ENCODE assay signal across 9 cellular contexts in the genomic region with DNA sequence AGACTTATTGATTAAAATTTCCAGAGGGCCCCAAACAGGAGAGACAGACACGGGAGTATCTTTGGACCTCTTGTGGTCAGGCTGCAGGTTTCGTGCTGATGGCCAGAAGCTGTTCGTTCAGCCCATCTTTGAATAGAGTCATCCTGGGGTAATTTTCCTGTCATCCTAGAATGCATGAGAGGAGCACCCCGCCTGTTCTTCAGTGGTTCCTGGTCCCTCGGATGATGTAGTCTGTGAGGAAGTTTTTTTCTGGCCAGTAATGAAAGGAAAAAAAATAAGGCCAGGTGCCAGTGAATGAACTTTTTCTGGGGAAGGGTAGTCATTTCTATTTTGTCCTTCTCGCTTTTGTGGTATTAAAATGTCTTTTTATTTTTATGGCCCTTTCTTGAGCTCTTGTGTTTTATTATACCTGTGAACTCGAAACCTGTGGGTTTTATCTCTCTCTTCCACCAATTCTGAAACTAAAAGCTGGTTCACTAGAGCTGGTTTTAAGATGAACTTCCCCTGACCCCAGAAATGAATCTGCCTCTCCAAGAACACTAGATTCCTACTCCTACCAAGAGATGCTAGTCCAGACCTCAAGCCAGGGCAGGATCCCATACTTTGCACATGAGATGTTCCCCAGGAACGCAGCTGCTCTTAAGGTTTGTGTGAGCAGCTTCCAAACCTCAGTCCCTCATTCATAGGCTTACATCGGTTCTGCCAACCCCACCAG. TPM values are rescaled to one million over a fixed set of nuclear protein-coding genes. Genes with fewer than 3 reads are reported as not detected.
DNase-seq lines count a peak whose midpoint lies in the region; ATAC-seq and TF ChIP-seq lines count a peak whose summit lies in the region.
"Had no signal": no experiment of that assay in that cellular context is flagged by ENCODE, and none has a peak within 500 bp of the region (broad histone marks: within the 10 kb centered on the region; RNA-seq: fewer than 3 reads in every experiment).

No MANE protein-coding gene starts in this region.

- H4K20me1 ChIP-seq in smooth muscle cell (ENCODE audit: low read depth), result no peaks in the 10 kb centered on the region

- H3K9me3 ChIP-seq in smooth muscle cell (replicated peaks; ENCODE audit: low read depth), result no peaks in the 10 kb centered on the region
- peaks cover 0 to 8% of the 10 kb centered on the region in 2 donors for H3K9me3 ChIP-seq in uterus

- intact Hi-C loops in uterus (cut with DNase I; ENCODE audit: low total_unique reads), result no loop called here

- no peaks in the 10 kb centered on the region for H3K27me3 ChIP-seq in smooth muscle cell (ENCODE audit: low read depth)
- H3K27me3 ChIP-seq in uterus, result no peaks in the 10 kb centered on the region

- ATAC-seq in GM18907 (IDR thresholded peaks at IDR 0.05; ENCODE audit: unreplicated experiment), result peak; percentile 90
- ATAC-seq in GM21619 (IDR thresholded peaks at IDR 0.05; ENCODE audit: unreplicated experiment), result peak; percentile 71
- ATAC-seq in HG03520 (IDR thresholded peaks at IDR 0.05; ENCODE audit: unreplicated experiment), result peak; percentile 56

- H3K27me3 Mint-ChIP-seq in mesothelial cell of epicardium (ENCODE audit: low read depth), result no peaks in the 10 kb centered on the region

- 74% methylated on average over 9 of the region's 9 CpGs for whole genome bisulfite sequencing in smooth muscle cell (ENCODE audit: low lambda C conversion rate)

- TF ChIP-seq CTCF in mesothelial cell of epicardium (IDR thresholded peaks at IDR 0.05; ENCODE audit: unreplicated experiment), result no peak
- no peak for TF ChIP-seq CTCF in smooth muscle cell (IDR thresholded peaks at IDR 0.05; ENCODE audit: borderline replicate concordance, insufficient read depth, poor library complexity, severe bottlenecking)
- TF ChIP-seq CTCF in uterus (IDR thresholded peaks at IDR 0.05), result no peak

- no peak overlapping the region for H3K9ac ChIP-seq in smooth muscle cell (ENCODE audit: low read depth)

- peaks cover 5% of the 10 kb centered on the region for H3K9me3 Mint-ChIP-seq in mesothelial cell of epicardium

- no peak overlapping the region for H3K4me3 Mint-ChIP-seq in mesothelial cell of epicardium

- peaks cover 29% of the 10 kb centered on the region for H3K4me1 Mint-ChIP-seq in mesothelial cell of epicardium

- DNase-seq in mesothelial cell of epicardium (ENCODE audit: low spot score in 2 of 2, unreplicated experiment in 2 of 2) (no peak), smooth muscle cell (lab: John Stamatoyannopoulos, UW; ENCODE audit: unreplicated experiment) (no peak), uterus (no peak), NCI-H2081 (lab: John Stamatoyannopoulos, UW) (no peak)
- DNase-seq: NCI-H2029, SHP77 had no signal

- H3K36me3 ChIP-seq in smooth muscle cell (ENCODE audit: low read depth) (no peaks in the 10 kb centered on the region), uterus (no peaks in the 10 kb centered on the region)

- peak overlapping the region; percentile 73 for H3K27ac Mint-ChIP-seq in mesothelial cell of epicardium

- no peak overlapping the region for H2AFZ ChIP-seq in smooth muscle cell (ENCODE audit: low read depth)

- H3K4me3 ChIP-seq in smooth muscle cell (no peak overlapping the region), uterus (no peak overlapping the region)

- no peaks in the 10 kb centered on the region for H3F3A ChIP-seq in smooth muscle cell (ENCODE audit: low read depth)

- TF ChIP-seq POLR2A in uterus (IDR thresholded peaks at IDR 0.05), result no peak

- peaks cover 3% of the 10 kb centered on the region for H3K36me3 Mint-ChIP-seq in mesothelial cell of epicardium

- H3K4me1 ChIP-seq in smooth muscle cell (ENCODE audit: low read depth) (peaks cover 7% of the 10 kb centered on the region), uterus (no peaks in the 10 kb centered on the region)

- H3K27ac ChIP-seq in smooth muscle cell (ENCODE audit: low read depth), result no peak overlapping the region
- peak overlapping the region in 1 of 2 donors; percentile 27 for H3K27ac ChIP-seq in uterus

- no peak overlapping the region for H3K4me2 ChIP-seq in smooth muscle cell

- no peaks in the 10 kb centered on the region for H3K79me2 ChIP-seq in smooth muscle cell (ENCODE audit: low read depth)

RNA-seq across cellular contexts. Expression of a gene that starts 15.4 kb away (rescaled TPM):
- total RNA-seq in mesothelial cell of epicardium, result 598 to 626 TPM (median 616 TPM) in 3 replicates
- total RNA-seq in smooth muscle cell, result 1,229 and 1,648 TPM in 2 replicates
- 1,158 and 1,655 TPM in 2 replicates for polyA plus RNA-seq in smooth muscle cell
- 100 to 1,000 TPM in 1 of 4 donors, 10 to 100 TPM in 2, 1 to 10 TPM in 1; 7.7 to 462 (median 23.7) TPM for total RNA-seq in uterus

RNA-seq across cellular contexts. Expression of a gene that starts 35.6 kb away (rescaled TPM):
- total RNA-seq in mesothelial cell of epicardium, result 21.7 to 22.5 TPM (median 22.1 TPM) in 3 replicates
- 18.3 and 23.0 TPM in 2 replicates for total RNA-seq in smooth muscle cell
- 27.1 and 35.1 TPM in 2 replicates for polyA plus RNA-seq in smooth muscle cell
- 10 to 100 TPM in 2 of 4 donors, 1 to 10 TPM in 2; 1.5 to 22.3 (median 8.3) TPM for total RNA-seq in uterus
